Comparison of ENCODE assay signal across 16 cellular contexts in genomic region chr1:167659440-167659839, GRCh38. TPM values are rescaled to one million over a fixed set of nuclear protein-coding genes. Genes with fewer than 3 reads are reported as not detected.
DNase-seq lines count a peak whose midpoint lies in the region; ATAC-seq lines count a peak whose summit lies in the region.
"Had no signal": no experiment of that assay in that cellular context is flagged by ENCODE, and none has a peak within 500 bp of the region (broad histone marks: within the 10 kb centered on the region; RNA-seq: fewer than 3 reads in every experiment).

No MANE protein-coding gene starts in this region.

- H3K9me3 ChIP-seq in Karpas-422 (ENCODE audit: low read length): no peaks in the 10 kb centered on the region
- no peaks in the 10 kb centered on the region for H3K9me3 ChIP-seq in trophoblast cell (ENCODE audit: insufficient read depth, low read depth, low read length)
- H3K9me3 ChIP-seq: vagina had no signal

- no peak for ATAC-seq in effector memory CD8-positive, alpha-beta T cell (replicated peaks)
- ATAC-seq: foreskin keratinocyte had no signal

- H4K20me1 ChIP-seq in Karpas-422 (ENCODE audit: insufficient read depth, low read depth, low read length): no peaks in the 10 kb centered on the region

- peak overlapping the region; percentile 86 for H2BK12ac ChIP-seq in trophoblast cell (ENCODE audit: low read length)

- no peak overlapping the region for H3K23ac ChIP-seq in trophoblast cell (ENCODE audit: low read length)

- H3K9ac ChIP-seq in Karpas-422 (ENCODE audit: low read length) (no peak overlapping the region), trophoblast cell (ENCODE audit: low read length) (no peak overlapping the region)

- no peaks in the 10 kb centered on the region for H3K27me3 Mint-ChIP-seq in activated CD4-positive, alpha-beta T cell treated with anti-CD3 and anti-CD28 coated beads, Interleukin-2, amount 10 ng/mL, durations not matched to agents 24 days and 14 days
- H3K27me3 Mint-ChIP-seq in activated CD4-positive, alpha-beta T cell treated with anti-CD3 and anti-CD28 coated beads, Interleukin-2, amount 10 ng/mL, durations not matched to agents 7 days and 5 days: no peaks in the 10 kb centered on the region
- H3K27me3 Mint-ChIP-seq in effector memory CD8-positive, alpha-beta T cell: no peaks in the 10 kb centered on the region

- peak overlapping the region; percentile 15 for H4K8ac ChIP-seq in trophoblast cell (ENCODE audit: low read depth, low read length)

- no CpG with 5 or more reads among the region's 2 CpGs for WGBS in trophoblast cell (ENCODE audit: extremely low coverage, insufficient coverage, insufficient read length)

- H2AFZ ChIP-seq in Karpas-422 (ENCODE audit: low read length) (no peak overlapping the region), trophoblast cell (ENCODE audit: insufficient read depth, low read length, poor library complexity) (peak overlapping the region; percentile 23)

- H3K36me3 ChIP-seq in Karpas-422 (ENCODE audit: insufficient read depth, low read length): no peaks in the 10 kb centered on the region
- no peaks in the 10 kb centered on the region for H3K36me3 ChIP-seq in trophoblast cell (ENCODE audit: control insufficient read depth in 1 of 2, insufficient read depth in 2 of 2, low read length in 2 of 2)
- H3K36me3 ChIP-seq: vagina had no signal

- peak overlapping the region; percentile 68 for H3K27ac Mint-ChIP-seq in activated CD4-positive, alpha-beta T cell treated with anti-CD3 and anti-CD28 coated beads, Interleukin-2, amount 10 ng/mL, durations not matched to agents 24 days and 14 days
- no peak overlapping the region for H3K27ac Mint-ChIP-seq in activated CD4-positive, alpha-beta T cell treated with anti-CD3 and anti-CD28 coated beads, Interleukin-2, amount 10 ng/mL, durations not matched to agents 7 days and 5 days
- H3K27ac Mint-ChIP-seq in effector memory CD8-positive, alpha-beta T cell: peak overlapping the region; percentile 72 to 92

- H3K36me3 Mint-ChIP-seq in activated CD4-positive, alpha-beta T cell treated with anti-CD3 and anti-CD28 coated beads, Interleukin-2, amount 10 ng/mL, durations not matched to agents 24 days and 14 days (ENCODE audit: low read depth): peaks cover 51% of the 10 kb centered on the region
- H3K36me3 Mint-ChIP-seq in activated CD4-positive, alpha-beta T cell treated with anti-CD3 and anti-CD28 coated beads, Interleukin-2, amount 10 ng/mL, durations not matched to agents 7 days and 5 days (ENCODE audit: low read depth): peaks cover 68% of the 10 kb centered on the region
- H3K36me3 Mint-ChIP-seq in effector memory CD8-positive, alpha-beta T cell (ENCODE audit: insufficient read depth): peaks cover 52% of the 10 kb centered on the region

- H3K4me1 Mint-ChIP-seq in activated CD4-positive, alpha-beta T cell treated with anti-CD3 and anti-CD28 coated beads, Interleukin-2, amount 10 ng/mL, durations not matched to agents 24 days and 14 days: peaks cover 38% of the 10 kb centered on the region
- H3K4me1 Mint-ChIP-seq in activated CD4-positive, alpha-beta T cell treated with anti-CD3 and anti-CD28 coated beads, Interleukin-2, amount 10 ng/mL, durations not matched to agents 7 days and 5 days: peaks cover 51% of the 10 kb centered on the region
- H3K4me1 Mint-ChIP-seq in effector memory CD8-positive, alpha-beta T cell (ENCODE audit: low read depth in 2 of 2): peaks cover 80 to 90% of the 10 kb centered on the region in 2 donors

- H3K4ac ChIP-seq in trophoblast cell (ENCODE audit: low read depth, low read length): no peak overlapping the region

- H2AK5ac ChIP-seq in trophoblast cell (ENCODE audit: low read length): no peak overlapping the region

- DNase-seq in activated CD4-positive, alpha-beta T cell treated with anti-CD3 and anti-CD28 coated beads, Interleukin-2, amount 10 ng/mL, durations not matched to agents 24 days and 14 days: no peak
- DNase-seq in activated CD4-positive, alpha-beta T cell treated with anti-CD3 and anti-CD28 coated beads, Interleukin-2, amount 10 ng/mL, durations not matched to agents 7 days and 5 days: no peak
- DNase-seq in Karpas-422 (no peak), trophoblast cell (no peak), NCI-H524 treated with DMSO at 0.1 percent for 48 hours (lab: John Stamatoyannopoulos, UW) (no peak), GM19240 (ENCODE audit: insufficient read length, low spot score) (no peak), cerebellum (ENCODE audit: low spot score) (no peak)
- DNase-seq in effector memory CD8-positive, alpha-beta T cell: no peak
- DNase-seq: DMS53; foreskin keratinocyte; H7; NCI-H2227 treated with DMSO at 0.1 percent for 48 hours; stimulated activated CD8-positive, alpha-beta memory T cell treated with anti-CD3 and anti-CD28 coated beads, Interleukin-4, amount 100 ng/mL, for 48 hours; SW 1271 had no signal

- H4K12ac ChIP-seq in trophoblast cell (ENCODE audit: low read depth, low read length): no peak overlapping the region

- H3K9me3 Mint-ChIP-seq in activated CD4-positive, alpha-beta T cell treated with anti-CD3 and anti-CD28 coated beads, Interleukin-2, amount 10 ng/mL, durations not matched to agents 24 days and 14 days: no peaks in the 10 kb centered on the region
- H3K9me3 Mint-ChIP-seq in activated CD4-positive, alpha-beta T cell treated with anti-CD3 and anti-CD28 coated beads, Interleukin-2, amount 10 ng/mL, durations not matched to agents 7 days and 5 days: no peaks in the 10 kb centered on the region
- H3K9me3 Mint-ChIP-seq in effector memory CD8-positive, alpha-beta T cell: no peaks in the 10 kb centered on the region

- H3K79me2 ChIP-seq in Karpas-422 (ENCODE audit: low read length) (peaks cover 62% of the 10 kb centered on the region), trophoblast cell (ENCODE audit: control insufficient read depth, insufficient read depth, low read length, poor library complexity) (no peaks in the 10 kb centered on the region)

- H3K79me1 ChIP-seq in trophoblast cell (ENCODE audit: low read length): peaks cover 16% of the 10 kb centered on the region

- H2BK5ac ChIP-seq in trophoblast cell (ENCODE audit: low read depth, low read length, poor library complexity): peak overlapping the region; percentile 42

- intact Hi-C loops in activated CD4-positive, alpha-beta T cell treated with anti-CD3 and anti-CD28 coated beads, Interleukin-2, amount 10 ng/mL, durations not matched to agents 24 days and 14 days (cut with micrococcal nuclease): no loop called here

- H3K14ac ChIP-seq in trophoblast cell (ENCODE audit: low read length): no peak overlapping the region

- H3K4me1 ChIP-seq in Karpas-422 (ENCODE audit: low read length): peaks cover 82% of the 10 kb centered on the region
- peaks cover 17 to 29% of the 10 kb centered on the region in 2 experiments for H3K4me1 ChIP-seq in trophoblast cell (ENCODE audit: control insufficient read depth in 1 of 2, insufficient read depth in 2 of 2, low read length in 2 of 2)

- no peaks in the 10 kb centered on the region for H3K9me2 ChIP-seq in Karpas-422 (replicated peaks; ENCODE audit: insufficient read depth, low read length)

- peak overlapping the region; percentile 68 for H4K91ac ChIP-seq in trophoblast cell (ENCODE audit: low read depth, low read length)

- H3K27me3 ChIP-seq in Karpas-422 (ENCODE audit: low read length) (no peaks in the 10 kb centered on the region), trophoblast cell (ENCODE audit: insufficient read depth, low read length) (no peaks in the 10 kb centered on the region)
- H3K27me3 ChIP-seq: foreskin keratinocyte, vagina had no signal

- H3K27ac ChIP-seq in Karpas-422 (ENCODE audit: low read length) (0 out of 2 replicates have a peak overlapping the region, but pooled peaks have one; percentile 18), trophoblast cell (ENCODE audit: low read depth, low read length) (peak overlapping the region; percentile 23)
- H3K27ac ChIP-seq: foreskin keratinocyte, vagina had no signal

- POLR2A ChIA-PET in activated CD4-positive, alpha-beta T cell treated with anti-CD3 and anti-CD28 coated beads, Interleukin-2, amount 10 ng/mL, durations not matched to agents 7 days and 5 days (lab: Charles Lee): no interaction called here

- H3K4me3 ChIP-seq in Karpas-422 (ENCODE audit: low read length): no peak overlapping the region
- no peak overlapping the region for H3K4me3 ChIP-seq in trophoblast cell (ENCODE audit: low read depth, low read length)
- H3K4me3 ChIP-seq: vagina had no signal

- CTCF ChIA-PET in activated CD4-positive, alpha-beta T cell treated with anti-CD3 and anti-CD28 coated beads, Interleukin-2, amount 10 ng/mL, durations not matched to agents 7 days and 5 days (lab: Charles Lee): interaction anchor here (1.6 kb wide), 1 partner anchor 59 kb away, joined by 3 read pairs; no protein-coding TSS in a partner anchor

- H3K18ac ChIP-seq in trophoblast cell (ENCODE audit: low read length): no peak overlapping the region

- H2BK120ac ChIP-seq in trophoblast cell (ENCODE audit: insufficient read depth, low read length, poor library complexity): peak overlapping the region; percentile 67

- no peak overlapping the region for H3K4me2 ChIP-seq in Karpas-422 (ENCODE audit: low read depth, low read length, poor library complexity, severe bottlenecking)
- H3K4me2 ChIP-seq in trophoblast cell (ENCODE audit: low read length): no peak overlapping the region

- no peak overlapping the region for H3K4me3 Mint-ChIP-seq in activated CD4-positive, alpha-beta T cell treated with anti-CD3 and anti-CD28 coated beads, Interleukin-2, amount 10 ng/mL, durations not matched to agents 24 days and 14 days
- no peak overlapping the region for H3K4me3 Mint-ChIP-seq in activated CD4-positive, alpha-beta T cell treated with anti-CD3 and anti-CD28 coated beads, Interleukin-2, amount 10 ng/mL, durations not matched to agents 7 days and 5 days
- peak overlapping the region; percentile 42 to 47 for H3K4me3 Mint-ChIP-seq in effector memory CD8-positive, alpha-beta T cell

RNA-seq across cellular contexts. Expression of gene RCSD1, which starts 29.4 kb away (rescaled TPM):
- 74.7 and 81.0 TPM in 2 replicates for total RNA-seq in activated CD4-positive, alpha-beta T cell treated with anti-CD3 and anti-CD28 coated beads, Interleukin-2, amount 10 ng/mL, durations not matched to agents 24 days and 14 days
- total RNA-seq in activated CD4-positive, alpha-beta T cell treated with anti-CD3 and anti-CD28 coated beads, Interleukin-2, amount 10 ng/mL, durations not matched to agents 7 days and 5 days: 100 to 1,000 TPM; 152 to 157 TPM
- 85.4 and 116 TPM in 2 replicates for total RNA-seq in Karpas-422 (2014; rRNA removed; shearing (Covaris generic); ENCODE audit: low replicate concordance)
- 0.46 and 0.53 TPM in 2 replicates for polyA plus RNA-seq in trophoblast cell (2013)
- total RNA-seq in cerebellum: 5.3 TPM
- total RNA-seq: A673 had no signal

Comparison
In these comparisons a context has a peak if more than half of its experiments do, and no peak if none do; other contexts are left out.
1. H3K4me3 Mint-ChIP-seq: peak in effector memory CD8-positive, alpha-beta T cell (2 of 2); none in activated CD4-positive, alpha-beta T cell treated with anti-CD3 and anti-CD28 coated beads, Interleukin-2, amount 10 ng/mL, durations not matched to agents 24 days and 14 days (single experiment) and activated CD4-positive, alpha-beta T cell treated with anti-CD3 and anti-CD28 coated beads, Interleukin-2, amount 10 ng/mL, durations not matched to agents 7 days and 5 days (single experiment).
2. RNA of gene RCSD1, which starts 29.4 kb away (total RNA-seq): 152 to 157 TPM in activated CD4-positive, alpha-beta T cell treated with anti-CD3 and anti-CD28 coated beads, Interleukin-2, amount 10 ng/mL, durations not matched to agents 7 days and 5 days, 85.4 to 116 TPM in Karpas-422 and 74.7 to 81.0 TPM in activated CD4-positive, alpha-beta T cell treated with anti-CD3 and anti-CD28 coated beads, Interleukin-2, amount 10 ng/mL, durations not matched to agents 24 days and 14 days; 5.3 TPM in cerebellum (single experiment); every median in the first group is over 10 times any median in the second.